28 cellular contexts compared by ENCODE assay signal in the genomic region with DNA sequence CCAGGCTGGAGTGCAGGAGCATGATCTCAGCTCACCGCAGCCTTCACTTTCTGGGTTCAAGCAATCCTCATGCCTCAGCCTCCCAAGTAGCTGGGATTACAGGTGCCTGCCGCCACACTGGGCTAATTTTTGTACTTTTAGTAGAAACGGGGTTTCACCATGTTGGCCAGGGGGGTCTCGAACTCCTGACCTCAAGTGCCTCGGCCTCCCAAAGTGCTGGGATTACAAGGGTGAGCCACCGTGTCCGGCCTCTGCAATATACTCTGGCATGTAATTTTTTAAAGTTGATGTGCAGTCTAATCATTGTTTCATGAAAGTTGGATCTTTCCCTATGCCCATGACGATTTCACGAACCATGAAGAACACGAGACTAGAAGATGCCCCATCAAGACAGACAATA.
"Had no signal": no experiment of that assay in that cellular context is flagged by ENCODE, and none has a peak within 500 bp of the region (broad histone marks: within the 10 kb centered on the region; RNA-seq: fewer than 3 reads in every experiment).

No MANE protein-coding gene starts in this region.

- H3K36me3 ChIP-seq: stomach, suprapubic skin, thoracic aorta, thyroid gland, tibial artery, tibial nerve, transverse colon, upper lobe of left lung, upper lobe of right lung, uterus, vagina had no signal

- DNase-seq: stimulated activated CD4-positive, alpha-beta T cell treated with anti-CD3 and anti-CD28 coated beads, Interleukin-2, amount 100 ng/mL, for 48 hours; stimulated activated CD4-positive, alpha-beta T cell treated with anti-CD3 and anti-CD28 coated beads, Interleukin-4, amount 100 ng/mL, for 1 hour; stimulated activated CD4-positive, alpha-beta T cell treated with anti-CD3 and anti-CD28 coated beads, Interleukin-4, amount 100 ng/mL, for 24 hours; stimulated activated CD4-positive, alpha-beta T cell treated with anti-CD3 and anti-CD28 coated beads, Interleukin-4, amount 100 ng/mL, for 4 hours; stimulated activated CD8-positive, alpha-beta memory T cell treated with anti-CD3 and anti-CD28 coated beads, Interleukin-4, amount 100 ng/mL, for 48 hours; stimulated activated naive B cell treated with anti-CD40 and anti-IgM and Interleukin-4, amounts not matched to agents 10 μg/mL and 1 μg/mL and 100 μg/mL, for 72 hours; stimulated activated naive CD4-positive, alpha-beta T cell; stimulated activated naive CD4-positive, alpha-beta T cell treated with Interleukin-2 at 50 U/mL for 16 hours; stimulated activated naive CD8-positive, alpha-beta T cell treated with anti-CD3 and anti-CD28 coated beads, Interleukin-15, amount 100 ng/mL, for 72 hours; stimulated activated naive CD8-positive, alpha-beta T cell treated with anti-CD3 and anti-CD28 coated beads, Interleukin-15, Interleukin-2, amounts not matched to agents 100 U/mL and 50 U/mL, for 24 hours; stomach; substantia nigra; testis; thyroid gland; tibial artery; transverse colon; trophoblast cell; upper lobe of left lung; upper lobe of right lung; uterus had no signal

- H3K4me1 ChIP-seq: stomach, suprapubic skin, testis, thyroid gland, tibial artery, tibial nerve, transverse colon, upper lobe of left lung, upper lobe of right lung, uterus, vagina had no signal

- H3K9me3 ChIP-seq: suprapubic skin, testis, thoracic aorta, thyroid gland, transverse colon, upper lobe of left lung, upper lobe of right lung, uterus, vagina had no signal

- H3K27me3 ChIP-seq: testis, thyroid gland, tibial nerve, upper lobe of left lung, upper lobe of right lung, uterus, vagina had no signal

- H3K27ac ChIP-seq: stomach, suprapubic skin, testis, thoracic aorta, thyroid gland, tibial artery, tibial nerve, transverse colon, upper lobe of left lung, upper lobe of right lung, uterus, vagina had no signal

- H3K4me1 Mint-ChIP-seq: stimulated activated effector memory CD8-positive, alpha-beta T cell treated with anti-CD3 and anti-CD28 coated beads, Interleukin-12 subunit alpha, Interleukin-12 subunit beta, amount 100 ng/mL, for 72 hours; stimulated activated memory B cell treated with anti-CD40 and anti-IgM and Interleukin-4, amounts not matched to agents 10 μg/mL and 1 μg/mL and 100 μg/mL, for 72 hours; stimulated activated naive B cell treated with anti-CD40 and anti-IgM and Interleukin-4, amounts not matched to agents 10 μg/mL and 1 μg/mL and 100 μg/mL, for 72 hours; stimulated activated naive CD8-positive, alpha-beta T cell treated with anti-CD3 and anti-CD28 coated beads, Interleukin-15, amount 100 ng/mL, for 72 hours had no signal

- H3K4me3 Mint-ChIP-seq: stimulated activated effector memory CD8-positive, alpha-beta T cell treated with anti-CD3 and anti-CD28 coated beads, Interleukin-12 subunit alpha, Interleukin-12 subunit beta, amount 100 ng/mL, for 72 hours; stimulated activated memory B cell treated with anti-CD40 and anti-IgM and Interleukin-4, amounts not matched to agents 10 μg/mL and 1 μg/mL and 100 μg/mL, for 72 hours; stimulated activated naive B cell treated with anti-CD40 and anti-IgM and Interleukin-4, amounts not matched to agents 10 μg/mL and 1 μg/mL and 100 μg/mL, for 72 hours; stimulated activated naive CD8-positive, alpha-beta T cell treated with anti-CD3 and anti-CD28 coated beads, Interleukin-15, amount 100 ng/mL, for 72 hours; stimulated activated naive CD8-positive, alpha-beta T cell treated with anti-CD3 and anti-CD28 coated beads, Interleukin-15, Interleukin-2, amounts not matched to agents 100 ng/mL and 50 ng/mL, for 24 hours; type B pancreatic cell had no signal

- H3K9me3 Mint-ChIP-seq: stimulated activated effector memory CD8-positive, alpha-beta T cell treated with anti-CD3 and anti-CD28 coated beads, Interleukin-12 subunit alpha, Interleukin-12 subunit beta, amount 100 ng/mL, for 72 hours; stimulated activated naive CD8-positive, alpha-beta T cell treated with anti-CD3 and anti-CD28 coated beads, Interleukin-15, amount 100 ng/mL, for 72 hours; stimulated activated naive CD8-positive, alpha-beta T cell treated with anti-CD3 and anti-CD28 coated beads, Interleukin-15, Interleukin-2, amounts not matched to agents 100 ng/mL and 50 ng/mL, for 24 hours; type B pancreatic cell had no signal

- H3K4me3 ChIP-seq: stomach, suprapubic skin, testis, thoracic aorta, thyroid gland, tibial artery, tibial nerve, transverse colon, upper lobe of left lung, upper lobe of right lung, uterus, vagina had no signal

- H3K36me3 Mint-ChIP-seq: stimulated activated effector memory CD8-positive, alpha-beta T cell treated with anti-CD3 and anti-CD28 coated beads, Interleukin-12 subunit alpha, Interleukin-12 subunit beta, amount 100 ng/mL, for 72 hours; stimulated activated memory B cell treated with anti-CD40 and anti-IgM and Interleukin-4, amounts not matched to agents 10 μg/mL and 1 μg/mL and 100 μg/mL, for 72 hours; stimulated activated naive B cell treated with anti-CD40 and anti-IgM and Interleukin-4, amounts not matched to agents 10 μg/mL and 1 μg/mL and 100 μg/mL, for 72 hours; type B pancreatic cell had no signal

- ATAC-seq: stimulated activated effector memory CD8-positive, alpha-beta T cell treated with anti-CD3 and anti-CD28 coated beads, Interleukin-12 subunit alpha, Interleukin-12 subunit beta, amount 100 ng/mL, for 72 hours; stimulated activated memory B cell treated with anti-CD40 and anti-IgM and Interleukin-4, amounts not matched to agents 10 μg/mL and 1 μg/mL and 100 μg/mL, for 72 hours; stimulated activated naive B cell treated with anti-CD40 and anti-IgM and Interleukin-4, amounts not matched to agents 10 μg/mL and 1 μg/mL and 100 μg/mL, for 72 hours; stimulated activated naive CD8-positive, alpha-beta T cell treated with anti-CD3 and anti-CD28 coated beads, Interleukin-15, amount 100 ng/mL, for 72 hours; stimulated activated naive CD8-positive, alpha-beta T cell treated with anti-CD3 and anti-CD28 coated beads, Interleukin-15, Interleukin-2, amounts not matched to agents 100 U/mL and 50 U/mL, for 24 hours; upper lobe of right lung had no signal

- H3K27ac Mint-ChIP-seq: stimulated activated effector memory CD8-positive, alpha-beta T cell treated with anti-CD3 and anti-CD28 coated beads, Interleukin-12 subunit alpha, Interleukin-12 subunit beta, amount 100 ng/mL, for 72 hours; stimulated activated memory B cell treated with anti-CD40 and anti-IgM and Interleukin-4, amounts not matched to agents 10 μg/mL and 1 μg/mL and 100 μg/mL, for 72 hours; stimulated activated naive B cell treated with anti-CD40 and anti-IgM and Interleukin-4, amounts not matched to agents 10 μg/mL and 1 μg/mL and 100 μg/mL, for 72 hours; stimulated activated naive CD8-positive, alpha-beta T cell treated with anti-CD3 and anti-CD28 coated beads, Interleukin-15, amount 100 ng/mL, for 72 hours; stimulated activated naive CD8-positive, alpha-beta T cell treated with anti-CD3 and anti-CD28 coated beads, Interleukin-15, Interleukin-2, amounts not matched to agents 100 ng/mL and 50 ng/mL, for 24 hours; type B pancreatic cell had no signal
